8 cellular contexts compared by ENCODE assay signal in the genomic region with DNA sequence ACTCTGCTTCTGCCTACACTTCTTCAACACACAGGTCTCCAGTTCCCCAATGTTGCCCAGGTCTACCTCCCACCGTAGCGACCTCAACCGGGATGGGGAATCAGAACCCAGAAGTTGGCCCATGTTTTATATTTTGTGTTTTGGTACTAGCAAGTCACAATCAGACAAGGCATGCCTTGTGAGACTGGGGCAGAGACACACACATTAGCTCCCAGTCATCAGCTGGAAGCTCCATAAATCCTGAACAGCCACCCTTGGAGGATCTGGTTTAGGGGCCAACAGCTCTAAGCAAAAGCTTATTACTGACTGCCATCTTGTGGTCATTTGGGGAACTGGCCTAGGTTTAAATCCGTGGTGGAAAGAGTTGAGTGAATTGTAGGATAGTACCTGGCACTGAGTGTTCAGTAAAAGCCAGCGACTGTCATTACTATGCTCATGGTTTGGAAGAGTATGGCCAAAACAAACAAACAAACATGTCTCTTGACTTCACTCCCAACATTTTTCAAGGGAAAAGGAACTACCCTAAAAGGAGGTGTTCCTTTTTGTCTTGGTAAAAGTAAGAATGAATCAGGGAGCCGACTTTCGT. TPM values are rescaled to one million over a fixed set of nuclear protein-coding genes. Genes with fewer than 3 reads are reported as not detected.
DNase-seq lines count a peak whose midpoint lies in the region; ATAC-seq and TF ChIP-seq lines count a peak whose summit lies in the region.

No MANE protein-coding gene starts in this region.

- TF ChIP-seq CTCF in lower lobe of right lung (IDR thresholded peaks at IDR 0.05), result peak; percentile 94

- intact Hi-C loops in lower lobe of right lung (cut with DNase I), result no loop called here

- ATAC-seq in lower lobe of right lung (peak; percentile 75 to 83), HG02763 (IDR thresholded peaks at IDR 0.05; ENCODE audit: unreplicated experiment) (no peak)

- H3K36me3 ChIP-seq in lower lobe of right lung, result no peaks in the 10 kb centered on the region

- DNase-seq in COLO668 (lab: John Stamatoyannopoulos, UW; ENCODE audit: unreplicated experiment) (peak; percentile 64), HS-27A (ENCODE audit: low read depth) (peak; percentile 73), NCI-H82 (lab: John Stamatoyannopoulos, UW) (peak; percentile 95), dermis microvascular lymphatic vessel endothelial cell (ENCODE audit: low read depth in 2 of 2) (peak; percentile 78 to 82), lower lobe of right lung (no peak)
- peak; percentile 82 to 89 for DNase-seq in activated CD4-positive, alpha-beta T cell treated with anti-CD3 and anti-CD28 coated beads, Interleukin-2, amount 50 U/mL, for 48 hours
- DNase-seq in stimulated activated CD8-positive, alpha-beta memory T cell treated with anti-CD3 and anti-CD28 coated beads, Interleukin-15, amount 100 ng/mL, for 48 hours (ENCODE audit: low read depth in 2 of 2), result peak; percentile 46 to 55

- no peaks in the 10 kb centered on the region for H3K27me3 ChIP-seq in lower lobe of right lung (ENCODE audit: low read depth)

- no peak overlapping the region for H3K4me3 ChIP-seq in lower lobe of right lung

- peaks cover 10% of the 10 kb centered on the region for H3K4me1 ChIP-seq in lower lobe of right lung

- H3K27ac ChIP-seq in lower lobe of right lung, result no peak overlapping the region

- no peaks in the 10 kb centered on the region for H3K9me3 ChIP-seq in lower lobe of right lung

RNA-seq across cellular contexts. Expression of a gene that starts 40.5 kb away (rescaled TPM):
- total RNA-seq in dermis microvascular lymphatic vessel endothelial cell, result 0.64 and 0.89 TPM in 2 replicates
- total RNA-seq in lower lobe of right lung, result 56.8 TPM

RNA-seq across cellular contexts. Expression of a gene that starts 47.2 kb away (rescaled TPM):
- total RNA-seq in dermis microvascular lymphatic vessel endothelial cell (7.6 and 10.5 TPM in 2 replicates), lower lobe of right lung (11.5 TPM)

RNA-seq across cellular contexts. Expression of a gene that starts 47.5 kb away (rescaled TPM):
- total RNA-seq in dermis microvascular lymphatic vessel endothelial cell, result 8.6 and 11.3 TPM in 2 replicates
- 1.1 TPM for total RNA-seq in lower lobe of right lung

Comparison
In these comparisons a context has a peak if more than half of its experiments do, and no peak if none do; other contexts are left out.
1. RNA of a gene that starts 40.5 kb away (total RNA-seq): 56.8 TPM in lower lobe of right lung (single experiment); 0.64 to 0.89 TPM in dermis microvascular lymphatic vessel endothelial cell; every median in the first group is over 10 times any median in the second.